ENCODE assay signal across 43 cellular contexts in genomic region chr2:240064898-240065297, GRCh38. TPM values are rescaled to one million over a fixed set of nuclear protein-coding genes. Genes with fewer than 3 reads are reported as not detected.
"Had no signal": no experiment of that assay in that cellular context is flagged by ENCODE, and none has a peak within 500 bp of the region (broad histone marks: within the 10 kb centered on the region; RNA-seq: fewer than 3 reads in every experiment).

No MANE protein-coding gene starts in this region.

- H3K4me1 ChIP-seq: adrenal gland, ascending aorta, body of pancreas, breast epithelium had no signal

- DNase-seq: activated effector memory CD4-positive, alpha-beta T cell treated with anti-CD3 and anti-CD28 coated beads, Interleukin-2, amount 50 U/mL, for 16 hours; activated gamma-delta T cell; activated gamma-delta T cell treated with Interleukin-2 at 50 U/mL for 16 hours; activated naive CD4-positive, alpha-beta T cell; activated naive CD4-positive, alpha-beta T cell treated with anti-CD3 and anti-CD28 coated beads for 36 hours; activated naive CD4-positive, alpha-beta T cell treated with anti-CD3 and anti-CD28 coated beads, Interleukin-2, amount 10 ng/mL, durations not matched to agents 7 days and 5 days; activated naive CD4-positive, alpha-beta T cell treated with anti-CD3 and anti-CD28 coated beads, Interleukin-2, amount 50 U/mL, for 16 hours; activated naive CD4-positive, alpha-beta T cell treated with Interleukin-2 at 50 U/mL for 16 hours; activated naive CD8-positive, alpha-beta T cell treated with anti-CD3 and anti-CD28 coated beads for 36 hours; activated naive CD8-positive, alpha-beta T cell treated with anti-CD3 and anti-CD28 coated beads, Interleukin-2, amount 10 ng/mL, durations not matched to agents 7 days and 5 days; activated naive CD8-positive, alpha-beta T cell treated with anti-CD3 and anti-CD28 coated beads, Interleukin-2, amount 50 U/mL, for 24 hours; activated T-cell treated with anti-CD3 and anti-CD28 coated beads, Interleukin-2, amount 50 U/mL, for 1 hour; activated T-cell treated with anti-CD3 and anti-CD28 coated beads, Interleukin-2, amount 50 U/mL, for 24 hours; activated T-cell treated with anti-CD3 and anti-CD28 coated beads, Interleukin-2, amount 50 U/mL, for 4 hours; activated T-cell treated with anti-CD3 and anti-CD28 coated beads, Interleukin-2, amount 50 U/mL, for 48 hours; activated T-cell treated with anti-CD3 and anti-CD28 coated beads, Interleukin-2, amount 50 U/mL, for 72 hours; adrenal gland; amniotic stem cell; amygdala; anterior cingulate cortex; aorta; body of pancreas; brain microvascular endothelial cell; caudate nucleus; central memory CD4-positive, alpha-beta T cell; cerebellar nuclear complex had no signal

- H3K36me3 Mint-ChIP-seq: activated naive CD4-positive, alpha-beta T cell treated with anti-CD3 and anti-CD28 coated beads, Interleukin-2, amount 10 ng/mL, durations not matched to agents 7 days and 5 days; activated naive CD4-positive, alpha-beta T cell treated with anti-CD3 and anti-CD28 coated beads, Interleukin-2, amount 50 U/mL, for 24 hours; activated naive CD4-positive, alpha-beta T cell treated with anti-CD3 and anti-CD28 coated beads, Interleukin-2, amount 50 U/mL, for 72 hours; activated naive CD8-positive, alpha-beta T cell; activated naive CD8-positive, alpha-beta T cell treated with anti-CD3 and anti-CD28 coated beads for 36 hours; activated naive CD8-positive, alpha-beta T cell treated with anti-CD3 and anti-CD28 coated beads, Interleukin-2, amount 10 ng/mL, durations not matched to agents 7 days and 5 days; brain had no signal

- H3K27ac ChIP-seq: adrenal gland, ascending aorta, body of pancreas, brain microvascular endothelial cell, breast epithelium, cardiac muscle cell had no signal

- FAIRE-seq: astrocyte, bronchial epithelial cell had no signal

- H3K27me3 ChIP-seq: adrenal gland, ascending aorta, body of pancreas, brain microvascular endothelial cell, breast epithelium, cardiac muscle cell had no signal

- H3K9me3 ChIP-seq: adrenal gland, ascending aorta, body of pancreas had no signal

- H3K9me3 Mint-ChIP-seq: activated naive CD4-positive, alpha-beta T cell treated with anti-CD3 and anti-CD28 coated beads, Interleukin-2, amount 10 ng/mL, durations not matched to agents 7 days and 5 days; activated naive CD4-positive, alpha-beta T cell treated with anti-CD3 and anti-CD28 coated beads, Interleukin-2, amount 50 U/mL, for 24 hours; activated naive CD8-positive, alpha-beta T cell treated with anti-CD3 and anti-CD28 coated beads, Interleukin-2, amount 10 ng/mL, durations not matched to agents 7 days and 5 days; activated T-cell treated with anti-CD3 and anti-CD28 coated beads, Interleukin-2, amount 50 U/mL, for 24 hours; activated T-cell treated with anti-CD3 and anti-CD28 coated beads, Interleukin-2, amount 50 U/mL, for 72 hours; activated T-helper 1 cell treated with anti-CD3 and anti-CD28 coated beads, Interleukin-12 subunit alpha, Interleukin-12 subunit beta, Interleukin-2, Interleukin-4 antibody, amounts not matched to agents 30 ng/mL and 10 ng/mL and 1 ng/mL, durations not matched to agents 14 hours and 24 hours and 36 hours; activated T-helper 17 cell treated with anti-CD3 and anti-CD28 coated beads, Interleukin-2, amount 50 U/mL, for 72 hours; activated T-helper 2 cell treated with anti-CD3 and anti-CD28 coated beads, Interferon-gamma antibody, Interleukin-2, Interleukin-4, amounts not matched to agents 10 μg/mL and 5 μg/mL and 100 μg/mL, durations not matched to agents 14 hours and 24 hours and 36 hours; central memory CD8-positive, alpha-beta T cell had no signal

- H3K27ac Mint-ChIP-seq: activated naive CD4-positive, alpha-beta T cell treated with anti-CD3 and anti-CD28 coated beads for 36 hours; activated naive CD4-positive, alpha-beta T cell treated with anti-CD3 and anti-CD28 coated beads, Interleukin-2, amount 10 ng/mL, durations not matched to agents 7 days and 5 days; activated naive CD4-positive, alpha-beta T cell treated with anti-CD3 and anti-CD28 coated beads, Interleukin-2, amount 50 U/mL, for 24 hours; activated naive CD4-positive, alpha-beta T cell treated with anti-CD3 and anti-CD28 coated beads, Interleukin-2, amount 50 U/mL, for 72 hours; activated naive CD8-positive, alpha-beta T cell; activated naive CD8-positive, alpha-beta T cell treated with anti-CD3 and anti-CD28 coated beads for 36 hours; activated naive CD8-positive, alpha-beta T cell treated with anti-CD3 and anti-CD28 coated beads, Interleukin-2, amount 10 ng/mL, durations not matched to agents 7 days and 5 days; activated naive CD8-positive, alpha-beta T cell treated with anti-CD3 and anti-CD28 coated beads, Interleukin-2, amount 50 U/mL, for 24 hours; activated T-cell treated with anti-CD3 and anti-CD28 coated beads, Interleukin-2, amount 50 U/mL, for 24 hours; activated T-cell treated with anti-CD3 and anti-CD28 coated beads, Interleukin-2, amount 50 U/mL, for 72 hours; activated T-helper 1 cell treated with anti-CD3 and anti-CD28 coated beads, Interleukin-12 subunit alpha, Interleukin-12 subunit beta, Interleukin-2, Interleukin-4 antibody, amounts not matched to agents 30 ng/mL and 10 ng/mL and 1 ng/mL, durations not matched to agents 14 hours and 24 hours and 36 hours; activated T-helper 17 cell treated with anti-CD3 and anti-CD28 coated beads, Interleukin-2, amount 50 U/mL, for 72 hours; activated T-helper 2 cell treated with anti-CD3 and anti-CD28 coated beads, Interferon-gamma antibody, Interleukin-2, Interleukin-4, amounts not matched to agents 10 μg/mL and 5 μg/mL and 100 μg/mL, durations not matched to agents 14 hours and 24 hours and 36 hours; brain had no signal

- ATAC-seq: activated naive CD4-positive, alpha-beta T cell treated with anti-CD3 and anti-CD28 coated beads, Interleukin-2, amount 50 U/mL, for 72 hours; activated naive CD8-positive, alpha-beta T cell treated with anti-CD3 and anti-CD28 coated beads, Interleukin-2, amount 50 U/mL, for 24 hours; activated T-cell treated with anti-CD3 and anti-CD28 coated beads, Interleukin-2, amount 50 U/mL, for 4 hours; activated T-cell treated with anti-CD3 and anti-CD28 coated beads, Interleukin-2, amount 50 U/mL, for 72 hours; activated T-helper 17 cell treated with anti-CD3 and anti-CD28 coated beads, Interleukin-2, amount 50 U/mL, for 72 hours; body of pancreas had no signal

- H3K4me1 Mint-ChIP-seq: activated naive CD4-positive, alpha-beta T cell treated with anti-CD3 and anti-CD28 coated beads, Interleukin-2, amount 10 ng/mL, durations not matched to agents 7 days and 5 days; activated naive CD4-positive, alpha-beta T cell treated with anti-CD3 and anti-CD28 coated beads, Interleukin-2, amount 50 U/mL, for 24 hours; activated naive CD8-positive, alpha-beta T cell treated with anti-CD3 and anti-CD28 coated beads for 36 hours; activated naive CD8-positive, alpha-beta T cell treated with anti-CD3 and anti-CD28 coated beads, Interleukin-2, amount 10 ng/mL, durations not matched to agents 7 days and 5 days; activated naive CD8-positive, alpha-beta T cell treated with anti-CD3 and anti-CD28 coated beads, Interleukin-2, amount 50 U/mL, for 24 hours; activated T-helper 17 cell treated with anti-CD3 and anti-CD28 coated beads, Interleukin-2, amount 50 U/mL, for 72 hours; brain; central memory CD8-positive, alpha-beta T cell had no signal

- H3K36me3 ChIP-seq: adrenal gland, ascending aorta, brain microvascular endothelial cell, breast epithelium, cardiac muscle cell had no signal

- H3K4me3 Mint-ChIP-seq: activated naive CD4-positive, alpha-beta T cell treated with anti-CD3 and anti-CD28 coated beads for 36 hours; activated naive CD4-positive, alpha-beta T cell treated with anti-CD3 and anti-CD28 coated beads, Interleukin-2, amount 10 ng/mL, durations not matched to agents 7 days and 5 days; activated naive CD4-positive, alpha-beta T cell treated with anti-CD3 and anti-CD28 coated beads, Interleukin-2, amount 50 U/mL, for 24 hours; activated naive CD8-positive, alpha-beta T cell; activated naive CD8-positive, alpha-beta T cell treated with anti-CD3 and anti-CD28 coated beads for 36 hours; activated naive CD8-positive, alpha-beta T cell treated with anti-CD3 and anti-CD28 coated beads, Interleukin-2, amount 10 ng/mL, durations not matched to agents 7 days and 5 days; activated naive CD8-positive, alpha-beta T cell treated with anti-CD3 and anti-CD28 coated beads, Interleukin-2, amount 50 U/mL, for 24 hours; activated T-cell treated with anti-CD3 and anti-CD28 coated beads, Interleukin-2, amount 50 U/mL, for 24 hours; activated T-cell treated with anti-CD3 and anti-CD28 coated beads, Interleukin-2, amount 50 U/mL, for 4 hours; activated T-cell treated with anti-CD3 and anti-CD28 coated beads, Interleukin-2, amount 50 U/mL, for 72 hours; activated T-helper 1 cell treated with anti-CD3 and anti-CD28 coated beads, Interleukin-12 subunit alpha, Interleukin-12 subunit beta, Interleukin-2, Interleukin-4 antibody, amounts not matched to agents 30 ng/mL and 10 ng/mL and 1 ng/mL, durations not matched to agents 14 hours and 24 hours and 36 hours; activated T-helper 17 cell treated with anti-CD3 and anti-CD28 coated beads, Interleukin-2, amount 50 U/mL, for 72 hours; brain; central memory CD8-positive, alpha-beta T cell had no signal

- H3K4me3 ChIP-seq: adrenal gland, ascending aorta, body of pancreas, breast epithelium, cardiac muscle cell had no signal

RNA-seq across cellular contexts. Expression of gene OR6B3, which starts 11.6 kb away (rescaled TPM):
- total RNA-seq: activated naive CD4-positive, alpha-beta T cell treated with anti-CD3 and anti-CD28 coated beads for 36 hours; activated naive CD4-positive, alpha-beta T cell treated with anti-CD3 and anti-CD28 coated beads, Interleukin-2, amount 50 U/mL, for 72 hours; activated naive CD8-positive, alpha-beta T cell treated with anti-CD3 and anti-CD28 coated beads for 36 hours; activated naive CD8-positive, alpha-beta T cell treated with anti-CD3 and anti-CD28 coated beads, Interleukin-2, amount 10 ng/mL, durations not matched to agents 7 days and 5 days; activated T-cell treated with anti-CD3 and anti-CD28 coated beads, Interleukin-2, amount 50 U/mL, for 4 hours; activated T-cell treated with anti-CD3 and anti-CD28 coated beads, Interleukin-2, amount 50 U/mL, for 72 hours; activated T-helper 1 cell treated with anti-CD3 and anti-CD28 coated beads, Interleukin-12 subunit alpha, Interleukin-12 subunit beta, Interleukin-2, Interleukin-4 antibody, amounts not matched to agents 30 ng/mL and 10 ng/mL and 1 ng/mL, durations not matched to agents 14 hours and 24 hours and 36 hours; activated T-helper 17 cell treated with anti-CD3 and anti-CD28 coated beads, Interleukin-2, amount 50 U/mL, for 72 hours; activated T-helper 2 cell treated with anti-CD3 and anti-CD28 coated beads, Interferon-gamma antibody, Interleukin-2, Interleukin-4, amounts not matched to agents 10 μg/mL and 5 μg/mL and 100 μg/mL, durations not matched to agents 14 hours and 24 hours and 36 hours; adrenal gland; aorta; ascending aorta; astrocyte; body of pancreas; bronchial epithelial cell; cardiac muscle cell; cardiac septum; cerebellum; chondrocyte had no signal
- polyA plus RNA-seq: adipose tissue, adrenal gland, aorta, cardiac muscle cell had no signal

RNA-seq across cellular contexts. Expression of gene OR6B2, which starts 34.7 kb away (rescaled TPM):
- total RNA-seq: activated naive CD4-positive, alpha-beta T cell treated with anti-CD3 and anti-CD28 coated beads for 36 hours; activated naive CD4-positive, alpha-beta T cell treated with anti-CD3 and anti-CD28 coated beads, Interleukin-2, amount 50 U/mL, for 72 hours; activated naive CD8-positive, alpha-beta T cell treated with anti-CD3 and anti-CD28 coated beads for 36 hours; activated naive CD8-positive, alpha-beta T cell treated with anti-CD3 and anti-CD28 coated beads, Interleukin-2, amount 10 ng/mL, durations not matched to agents 7 days and 5 days; activated T-cell treated with anti-CD3 and anti-CD28 coated beads, Interleukin-2, amount 50 U/mL, for 4 hours; activated T-cell treated with anti-CD3 and anti-CD28 coated beads, Interleukin-2, amount 50 U/mL, for 72 hours; activated T-helper 1 cell treated with anti-CD3 and anti-CD28 coated beads, Interleukin-12 subunit alpha, Interleukin-12 subunit beta, Interleukin-2, Interleukin-4 antibody, amounts not matched to agents 30 ng/mL and 10 ng/mL and 1 ng/mL, durations not matched to agents 14 hours and 24 hours and 36 hours; activated T-helper 17 cell treated with anti-CD3 and anti-CD28 coated beads, Interleukin-2, amount 50 U/mL, for 72 hours; activated T-helper 2 cell treated with anti-CD3 and anti-CD28 coated beads, Interferon-gamma antibody, Interleukin-2, Interleukin-4, amounts not matched to agents 10 μg/mL and 5 μg/mL and 100 μg/mL, durations not matched to agents 14 hours and 24 hours and 36 hours; adrenal gland; aorta; ascending aorta; astrocyte; body of pancreas; breast epithelium; bronchial epithelial cell; cardiac muscle cell; cardiac septum; cerebellum; chondrocyte had no signal
- polyA plus RNA-seq: adipose tissue, aorta, cardiac muscle cell had no signal
